ENCODE assay signal across 26 cellular contexts in genomic region chr3:18567293-18567692, GRCh38.
A peak's percentile ranks its signal among the peaks of the same experiment; 100 is the strongest.
DNase-seq lines count a peak whose midpoint lies in the region; ATAC-seq, FAIRE-seq and TF ChIP-seq lines count a peak whose summit lies in the region.
"Had no signal": no experiment of that assay in that cellular context is flagged by ENCODE, and none has a peak within 500 bp of the region (broad histone marks: within the 10 kb centered on the region; RNA-seq: fewer than 3 reads in every experiment).

No MANE protein-coding gene starts in this region.

- no peak overlapping the region for H3K18ac ChIP-seq in H1 (ENCODE audit: extremely low read depth, low read length)

- H3K4me3 Mint-ChIP-seq in activated CD4-positive, alpha-beta T cell treated with anti-CD3 and anti-CD28 coated beads for 36 hours, result no peak overlapping the region
- H3K4me3 Mint-ChIP-seq in stimulated activated naive CD8-positive, alpha-beta T cell treated with anti-CD3 and anti-CD28 coated beads, Interleukin-15, amount 100 ng/mL, for 72 hours, result no peak overlapping the region
- no peak overlapping the region for H3K4me3 Mint-ChIP-seq in activated naive CD8-positive, alpha-beta T cell treated with anti-CD3 and anti-CD28 coated beads, Interleukin-2, amount 50 U/mL, for 24 hours
- H3K4me3 Mint-ChIP-seq: CD14-positive monocyte; CD4-positive, alpha-beta T cell; CD8-positive, alpha-beta memory T cell; H9 had no signal

- no peaks in the 10 kb centered on the region for H3K9me3 ChIP-seq in H1 (ENCODE audit: insufficient read depth in 2 of 2, low read depth in 1 of 2, low read length in 1 of 2)
- H3K9me3 ChIP-seq in adrenal gland (replicated peaks in 1 of 3), result no peaks in the 10 kb centered on the region
- H3K9me3 ChIP-seq: A549; BE2C; BLaER1 treated with 17β-estradiol and CSF1 and Interleukin-3, amounts not matched to agents 10 nM and 100 nM had no signal

- no peak overlapping the region for H2BK15ac ChIP-seq in H1 (ENCODE audit: low read length)

- POLR2A ChIA-PET in activated CD4-positive, alpha-beta T cell treated with anti-CD3 and anti-CD28 coated beads for 36 hours (lab: Charles Lee), result interaction anchor here (0.9 kb wide), 1 partner anchor 8 kb away, joined by 3 read pairs; no protein-coding TSS in a partner anchor
- POLR2A ChIA-PET in H1 (lab: Charles Lee; ENCODE audit: partially characterized antibody), result no interaction called here

- no peaks in the 10 kb centered on the region for H4K20me1 ChIP-seq in H1 (replicated peaks in 1 of 2; ENCODE audit: control insufficient read depth in 1 of 2, insufficient read depth in 2 of 2, low read length in 2 of 2)
- H4K20me1 ChIP-seq: BLaER1 treated with 17β-estradiol and CSF1 and Interleukin-3, amounts not matched to agents 10 nM and 100 nM had no signal

- H3K27me3 ChIP-seq in H1 (replicated peaks in 1 of 4; ENCODE audit: control insufficient read depth in 3 of 4, extremely low read depth in 1 of 4, insufficient read depth in 3 of 4, low read length in 3 of 4) (peaks cover 0 to 1% (median 0%) of the 10 kb centered on the region in 4 experiments; a peak in 1 of 7 replicates), adrenal gland (no peaks in the 10 kb centered on the region)
- H3K27me3 ChIP-seq: BE2C; BLaER1 treated with 17β-estradiol and CSF1 and Interleukin-3, amounts not matched to agents 10 nM and 100 nM had no signal

- H2BK120ac ChIP-seq in H1 (replicated peaks; ENCODE audit: low read depth, low read length), result no peak overlapping the region

- no peak for DNase-seq in activated CD4-positive, alpha-beta T cell treated with anti-CD3 and anti-CD28 coated beads for 36 hours
- no peak for DNase-seq in activated CD4-positive, alpha-beta T cell treated with anti-CD3 and anti-CD28 coated beads for 1 hour
- DNase-seq in stimulated activated naive CD8-positive, alpha-beta T cell treated with anti-CD3 and anti-CD28 coated beads, Interleukin-15, amount 100 ng/mL, for 72 hours, result no peak
- no peak for DNase-seq in stimulated activated naive CD8-positive, alpha-beta T cell treated with anti-CD3 and anti-CD28 coated beads, Interleukin-15, Interleukin-2, amounts not matched to agents 100 U/mL and 50 U/mL, for 24 hours
- DNase-seq in H1 (ENCODE audit: low read depth in 1 of 2, low spot score in 2 of 2) (no peak), adrenal gland (no peak)
- DNase-seq in activated naive CD8-positive, alpha-beta T cell treated with anti-CD3 and anti-CD28 coated beads, Interleukin-2, amount 50 U/mL, for 24 hours, result no peak
- DNase-seq: ACHN; AML-193; BE2C; CD4-positive, alpha-beta T cell; CD8-positive, alpha-beta memory T cell; DMS 273 treated with DMSO at 0.1 percent for 48 hours; DMS79; EL; GDM1; GM23248; H9 had no signal

- no peaks in the 10 kb centered on the region for H3K79me2 ChIP-seq in H1 (ENCODE audit: control insufficient read depth in 1 of 2, insufficient read depth in 2 of 2, low read length in 2 of 2)

- TF ChIP-seq RAD21 in H1 (IDR thresholded peaks at IDR 0.05 in 1 of 2, conservative IDR thresholded peaks at IDR 0.05 in 1 of 2; ENCODE audit: low read depth in 2 of 2, low read length in 2 of 2), result no peak

- no peak overlapping the region for H3K4me2 ChIP-seq in H1 (ENCODE audit: insufficient read depth in 1 of 2, low read depth in 2 of 2, low read length in 2 of 2)
- H3K4me2 ChIP-seq: A549; BLaER1 treated with 17β-estradiol and CSF1 and Interleukin-3, amounts not matched to agents 10 nM and 100 nM had no signal

- H3K27ac ChIP-seq in H1 (ENCODE audit: low read depth, low read length), result no peak overlapping the region
- no peak overlapping the region for H3K27ac ChIP-seq in adrenal gland
- H3K27ac ChIP-seq: 22Rv1; A549; BLaER1 treated with 17β-estradiol and CSF1 and Interleukin-3, amounts not matched to agents 10 nM and 100 nM; GM23248 had no signal

- no peak overlapping the region for H3K4ac ChIP-seq in H1 (replicated peaks; ENCODE audit: insufficient read length, low read depth, low read length)

- H3K56ac ChIP-seq in H1 (replicated peaks; ENCODE audit: insufficient read length, low read depth, low read length), result no peak overlapping the region

- no peaks in the 10 kb centered on the region for H3K27me3 Mint-ChIP-seq in activated CD4-positive, alpha-beta T cell treated with anti-CD3 and anti-CD28 coated beads for 36 hours
- no peaks in the 10 kb centered on the region for H3K27me3 Mint-ChIP-seq in stimulated activated naive CD8-positive, alpha-beta T cell treated with anti-CD3 and anti-CD28 coated beads, Interleukin-15, amount 100 ng/mL, for 72 hours
- no peaks in the 10 kb centered on the region for H3K27me3 Mint-ChIP-seq in activated naive CD8-positive, alpha-beta T cell treated with anti-CD3 and anti-CD28 coated beads, Interleukin-2, amount 50 U/mL, for 24 hours
- H3K27me3 Mint-ChIP-seq: CD4-positive, alpha-beta T cell; CD8-positive, alpha-beta memory T cell had no signal

- intact Hi-C loops in activated CD4-positive, alpha-beta T cell treated with anti-CD3 and anti-CD28 coated beads for 36 hours (cut with DNase I, micrococcal nuclease), result no loop called here
- intact Hi-C loops in adrenal gland (cut with DNase I), result loop anchor here in 1 of 2 donors (10.0 kb wide), 1 partner anchor 428 kb away; no protein-coding TSS in a partner anchor

- H4K8ac ChIP-seq in H1 (ENCODE audit: extremely low read depth, insufficient read depth, low read length), result no peak overlapping the region

- no peak overlapping the region for H2BK20ac ChIP-seq in H1 (ENCODE audit: low read length)

- H3K23me2 ChIP-seq in H1 (ENCODE audit: low read depth, low read length), result no peaks in the 10 kb centered on the region

- H4K5ac ChIP-seq in H1 (ENCODE audit: insufficient read length, low read depth, low read length), result no peak overlapping the region

- no peak overlapping the region for H3K23ac ChIP-seq in H1 (ENCODE audit: insufficient read length)

- H3K36me3 ChIP-seq in H1 (ENCODE audit: control insufficient read depth in 2 of 4, insufficient read depth in 4 of 4, low read length in 3 of 4) (no peaks in the 10 kb centered on the region), adrenal gland (replicated peaks in 1 of 2) (no peaks in the 10 kb centered on the region)
- H3K36me3 ChIP-seq: BE2C; BLaER1 treated with 17β-estradiol and CSF1 and Interleukin-3, amounts not matched to agents 10 nM and 100 nM had no signal

- no peak overlapping the region for H3K14ac ChIP-seq in H1 (ENCODE audit: insufficient read length)

- no peak overlapping the region for H3K4me3 ChIP-seq in H1 (ENCODE audit: extremely low read depth in 1 of 4, insufficient read depth in 2 of 4, low read depth in 3 of 4, low read length in 4 of 4)
- H3K4me3 ChIP-seq in adrenal gland, result no peak overlapping the region
- H3K4me3 ChIP-seq: A549; BLaER1 treated with 17β-estradiol and CSF1 and Interleukin-3, amounts not matched to agents 10 nM and 100 nM; GM12878; GM23248 had no signal

- no peak overlapping the region for H4K91ac ChIP-seq in H1 (replicated peaks; ENCODE audit: insufficient read length, low read length)

- TF ChIP-seq CTCF in H1 (IDR thresholded peaks at IDR 0.05; ENCODE audit: control extremely low read depth in 1 of 3, insufficient read depth in 1 of 3, low read depth in 1 of 3, low read length in 3 of 3) (no peak), adrenal gland (IDR thresholded peaks at IDR 0.05) (no peak)

- peak; percentile 44 for ATAC-seq in activated CD4-positive, alpha-beta T cell treated with anti-CD3 and anti-CD28 coated beads for 36 hours
- peak; percentile 61 for ATAC-seq in stimulated activated naive CD8-positive, alpha-beta T cell treated with anti-CD3 and anti-CD28 coated beads, Interleukin-15, amount 100 ng/mL, for 72 hours
- no peak for ATAC-seq in stimulated activated naive CD8-positive, alpha-beta T cell treated with anti-CD3 and anti-CD28 coated beads, Interleukin-15, Interleukin-2, amounts not matched to agents 100 U/mL and 50 U/mL, for 24 hours
- no peak for ATAC-seq in activated naive CD8-positive, alpha-beta T cell treated with anti-CD3 and anti-CD28 coated beads, Interleukin-2, amount 50 U/mL, for 24 hours
- ATAC-seq: A549, GM12878, HCT116 had no signal

- H3K36me3 Mint-ChIP-seq in activated CD4-positive, alpha-beta T cell treated with anti-CD3 and anti-CD28 coated beads for 36 hours (ENCODE audit: low read depth), result peaks cover 6% of the 10 kb centered on the region
- no peaks in the 10 kb centered on the region for H3K36me3 Mint-ChIP-seq in activated naive CD8-positive, alpha-beta T cell treated with anti-CD3 and anti-CD28 coated beads, Interleukin-2, amount 50 U/mL, for 24 hours (ENCODE audit: low read depth)
- H3K36me3 Mint-ChIP-seq: CD14-positive monocyte had no signal

- H2BK12ac ChIP-seq in H1 (ENCODE audit: low read depth, low read length), result no peak overlapping the region

- no peak for TF ChIP-seq EP300 in H1 (IDR thresholded peaks at IDR 0.05; ENCODE audit: borderline replicate concordance in 1 of 2, low read depth in 2 of 2, low read length in 2 of 2)

- no peaks in the 10 kb centered on the region for H3K79me1 ChIP-seq in H1 (ENCODE audit: low read depth, low read length)

- FAIRE-seq in H1 (lab: Jason Lieb, UNC), result no peak
- FAIRE-seq: A549, D721Med, GM12878, GM19239 had no signal

- H2BK5ac ChIP-seq in H1 (ENCODE audit: low read depth, low read length), result peak overlapping the region; percentile 17; the same call in 1 of the 2 replicates

- H3K4me1 ChIP-seq in H1 (replicated peaks in 1 of 4; ENCODE audit: control insufficient read depth in 3 of 4, insufficient read depth in 4 of 4, low read length in 3 of 4) (no peaks in the 10 kb centered on the region), adrenal gland (replicated peaks in 1 of 2) (no peaks in the 10 kb centered on the region)
- H3K4me1 ChIP-seq: A549, BE2C had no signal

- no peak overlapping the region for H2AK5ac ChIP-seq in H1 (ENCODE audit: low read depth, low read length)

- H3K27ac Mint-ChIP-seq in activated CD4-positive, alpha-beta T cell treated with anti-CD3 and anti-CD28 coated beads for 36 hours, result no peak overlapping the region
- H3K27ac Mint-ChIP-seq in stimulated activated naive CD8-positive, alpha-beta T cell treated with anti-CD3 and anti-CD28 coated beads, Interleukin-15, amount 100 ng/mL, for 72 hours, result no peak overlapping the region
- H3K27ac Mint-ChIP-seq in activated naive CD8-positive, alpha-beta T cell treated with anti-CD3 and anti-CD28 coated beads, Interleukin-2, amount 50 U/mL, for 24 hours, result no peak overlapping the region
- H3K27ac Mint-ChIP-seq: CD14-positive monocyte; CD4-positive, alpha-beta T cell; CD8-positive, alpha-beta memory T cell; H9 had no signal

- CTCF ChIA-PET in activated CD4-positive, alpha-beta T cell treated with anti-CD3 and anti-CD28 coated beads for 36 hours (lab: Charles Lee), result interaction anchor here (1.0 kb wide), 1 partner anchor 191 kb away, joined by 3 read pairs; no protein-coding TSS in a partner anchor
- CTCF ChIA-PET in H1 (lab: Charles Lee; ENCODE audit: partially characterized antibody), result no interaction called here

- no peak for TF ChIP-seq POLR2A in H1 (IDR thresholded peaks at IDR 0.05; ENCODE audit: control extremely low read depth in 1 of 2, low read depth in 2 of 2, low read length in 2 of 2)
- no peak for TF ChIP-seq POLR2A in adrenal gland (IDR thresholded peaks at IDR 0.05)

- peaks cover 8% of the 10 kb centered on the region for H3K9me3 Mint-ChIP-seq in activated CD4-positive, alpha-beta T cell treated with anti-CD3 and anti-CD28 coated beads for 36 hours (ENCODE audit: low read depth)
- peaks cover 0 to 17% of the 10 kb centered on the region in 2 donors for H3K9me3 Mint-ChIP-seq in stimulated activated naive CD8-positive, alpha-beta T cell treated with anti-CD3 and anti-CD28 coated beads, Interleukin-15, amount 100 ng/mL, for 72 hours
- H3K9me3 Mint-ChIP-seq in activated naive CD8-positive, alpha-beta T cell treated with anti-CD3 and anti-CD28 coated beads, Interleukin-2, amount 50 U/mL, for 24 hours, result peaks cover 7% of the 10 kb centered on the region
- H3K9me3 Mint-ChIP-seq: CD4-positive, alpha-beta T cell; CD8-positive, alpha-beta memory T cell; H9 had no signal

- H3K4me1 Mint-ChIP-seq in activated CD4-positive, alpha-beta T cell treated with anti-CD3 and anti-CD28 coated beads for 36 hours, result peaks cover 34% of the 10 kb centered on the region
- peaks cover 20% of the 10 kb centered on the region for H3K4me1 Mint-ChIP-seq in stimulated activated naive CD8-positive, alpha-beta T cell treated with anti-CD3 and anti-CD28 coated beads, Interleukin-15, amount 100 ng/mL, for 72 hours
- peaks cover 21% of the 10 kb centered on the region for H3K4me1 Mint-ChIP-seq in activated naive CD8-positive, alpha-beta T cell treated with anti-CD3 and anti-CD28 coated beads, Interleukin-2, amount 50 U/mL, for 24 hours
- H3K4me1 Mint-ChIP-seq: CD14-positive monocyte had no signal

- no peak overlapping the region for H2AFZ ChIP-seq in H1 (ENCODE audit: low read length)
- H2AFZ ChIP-seq: GM23248 had no signal

- H3K9ac ChIP-seq in H1 (replicated peaks in 1 of 4; ENCODE audit: extremely low read depth in 1 of 4, low read depth in 3 of 4, low read length in 3 of 4), result no peak overlapping the region
- H3K9ac ChIP-seq: BLaER1 treated with 17β-estradiol and CSF1 and Interleukin-3, amounts not matched to agents 10 nM and 100 nM; GM23248 had no signal

Comparison
In these comparisons a context has a peak if more than half of its experiments do, and no peak if none do; other contexts are left out.
1. ATAC-seq: peak in activated CD4-positive, alpha-beta T cell treated with anti-CD3 and anti-CD28 coated beads for 36 hours (single experiment) and stimulated activated naive CD8-positive, alpha-beta T cell treated with anti-CD3 and anti-CD28 coated beads, Interleukin-15, amount 100 ng/mL, for 72 hours (single experiment); none in stimulated activated naive CD8-positive, alpha-beta T cell treated with anti-CD3 and anti-CD28 coated beads, Interleukin-15, Interleukin-2, amounts not matched to agents 100 U/mL and 50 U/mL, for 24 hours (single experiment) and activated naive CD8-positive, alpha-beta T cell treated with anti-CD3 and anti-CD28 coated beads, Interleukin-2, amount 50 U/mL, for 24 hours (single experiment).